ENCODE assay signal across 13 cellular contexts in genomic region chr11:83024270-83024854, GRCh38. TPM values are rescaled to one million over a fixed set of nuclear protein-coding genes. Genes with fewer than 3 reads are reported as not detected.
DNase-seq lines count a peak whose midpoint lies in the region; ATAC-seq and TF ChIP-seq lines count a peak whose summit lies in the region.
"Had no signal": no experiment of that assay in that cellular context is flagged by ENCODE, and none has a peak within 500 bp of the region (broad histone marks: within the 10 kb centered on the region; RNA-seq: fewer than 3 reads in every experiment).

No MANE protein-coding gene starts in this region.

- H3K9me3 Mint-ChIP-seq in CD8-positive, alpha-beta T cell: no peaks in the 10 kb centered on the region
- no peaks in the 10 kb centered on the region for H3K9me3 Mint-ChIP-seq in activated naive CD8-positive, alpha-beta T cell (ENCODE audit: low read depth)
- no peaks in the 10 kb centered on the region for H3K9me3 Mint-ChIP-seq in naive thymus-derived CD8-positive, alpha-beta T cell
- H3K9me3 Mint-ChIP-seq: activated naive CD4-positive, alpha-beta T cell treated with anti-CD3 and anti-CD28 coated beads for 36 hours had no signal

- no peak for TF ChIP-seq POLR2A in sigmoid colon (IDR thresholded peaks at IDR 0.05)

- H3K27me3 ChIP-seq in CD8-positive, alpha-beta T cell (ENCODE audit: insufficient read depth, low read length): no peaks in the 10 kb centered on the region
- H3K27me3 ChIP-seq in Loucy (ENCODE audit: insufficient read depth, low read length, poor library complexity, severe bottlenecking): no peaks in the 10 kb centered on the region
- no peaks in the 10 kb centered on the region for H3K27me3 ChIP-seq in mesenchymal stem cell (ENCODE audit: control insufficient read depth in 1 of 2, insufficient read depth in 1 of 2, low read length in 2 of 2)
- no peaks in the 10 kb centered on the region for H3K27me3 ChIP-seq in sigmoid colon

- no peak overlapping the region for H3K4ac ChIP-seq in mesenchymal stem cell (ENCODE audit: low read depth in 1 of 2, low read length in 2 of 2)

- no peak overlapping the region for H2AFZ ChIP-seq in Loucy (ENCODE audit: low read length)
- H2AFZ ChIP-seq in mesenchymal stem cell (ENCODE audit: low read depth, low read length): no peak overlapping the region

- H3K23ac ChIP-seq in mesenchymal stem cell (ENCODE audit: low read length in 2 of 2): no peak overlapping the region

- H3K4me3 ChIP-seq in CD8-positive, alpha-beta T cell (ENCODE audit: low read depth, low read length): no peak overlapping the region
- H3K4me3 ChIP-seq in Loucy (ENCODE audit: low read length, poor library complexity, severe bottlenecking) (no peak overlapping the region), mesenchymal stem cell (ENCODE audit: insufficient read depth in 1 of 2, low read depth in 1 of 2, low read length in 2 of 2) (no peak overlapping the region), sigmoid colon (no peak overlapping the region)

- no peak overlapping the region for H4K91ac ChIP-seq in mesenchymal stem cell (ENCODE audit: low read length)

- 93% methylated on average over 3 of the region's 3 CpGs for WGBS in mesenchymal stem cell
- 80 to 81% methylated on average over 3 of the region's 3 CpGs for WGBS in sigmoid colon, 2 donors

- H3K14ac ChIP-seq in mesenchymal stem cell (ENCODE audit: low read length in 2 of 2): no peak overlapping the region

- H3K9me3 ChIP-seq in CD8-positive, alpha-beta T cell (ENCODE audit: low read length): no peaks in the 10 kb centered on the region
- H3K9me3 ChIP-seq in Loucy (ENCODE audit: insufficient read depth, low read depth, low read length) (no peaks in the 10 kb centered on the region), mesenchymal stem cell (ENCODE audit: control insufficient read depth, low read length) (no peaks in the 10 kb centered on the region), sigmoid colon (no peaks in the 10 kb centered on the region)
- H3K9me3 ChIP-seq: SK-N-SH had no signal

- H3K36me3 Mint-ChIP-seq in CD8-positive, alpha-beta T cell: peaks cover 11% of the 10 kb centered on the region
- H3K36me3 Mint-ChIP-seq in activated naive CD8-positive, alpha-beta T cell: peaks cover 2% of the 10 kb centered on the region
- H3K36me3 Mint-ChIP-seq in naive thymus-derived CD8-positive, alpha-beta T cell: peaks cover 0 to 10% (median 7%) of the 10 kb centered on the region in 3 donors

- no peak overlapping the region for H2BK12ac ChIP-seq in mesenchymal stem cell (ENCODE audit: low read length in 2 of 2)

- no peaks in the 10 kb centered on the region for H3K27me3 Mint-ChIP-seq in CD8-positive, alpha-beta T cell (ENCODE audit: low read depth)
- H3K27me3 Mint-ChIP-seq in activated naive CD8-positive, alpha-beta T cell: no peaks in the 10 kb centered on the region
- H3K27me3 Mint-ChIP-seq in naive thymus-derived CD8-positive, alpha-beta T cell: no peaks in the 10 kb centered on the region

- no peaks in the 10 kb centered on the region for H4K20me1 ChIP-seq in Loucy (ENCODE audit: insufficient read depth, low read length, poor library complexity, severe bottlenecking)

- H3K27ac Mint-ChIP-seq in CD8-positive, alpha-beta T cell: no peak overlapping the region
- peak overlapping the region; percentile 24 for H3K27ac Mint-ChIP-seq in activated naive CD8-positive, alpha-beta T cell
- H3K27ac Mint-ChIP-seq in naive thymus-derived CD8-positive, alpha-beta T cell: peak overlapping the region in 8 of 10 donors; percentile 15 to 64 (median 40)
- H3K27ac Mint-ChIP-seq: activated naive CD4-positive, alpha-beta T cell treated with anti-CD3 and anti-CD28 coated beads for 36 hours had no signal

- H3K9ac ChIP-seq in Loucy (ENCODE audit: low read depth, low read length, poor library complexity, severe bottlenecking) (no peak overlapping the region), mesenchymal stem cell (ENCODE audit: low read length) (no peak overlapping the region)
- H3K9ac ChIP-seq: SK-N-SH had no signal

- peak overlapping the region; percentile 7 for H3K4me2 ChIP-seq in Loucy (ENCODE audit: low read depth, low read length, poor library complexity, severe bottlenecking)
- no peak overlapping the region for H3K4me2 ChIP-seq in mesenchymal stem cell (ENCODE audit: low read length, poor library complexity, severe bottlenecking)
- H3K4me2 ChIP-seq: SK-N-SH had no signal

- peaks cover 50% of the 10 kb centered on the region for H3K4me1 Mint-ChIP-seq in CD8-positive, alpha-beta T cell (ENCODE audit: low read depth)
- peaks cover 49% of the 10 kb centered on the region for H3K4me1 Mint-ChIP-seq in activated naive CD8-positive, alpha-beta T cell (ENCODE audit: low read depth)
- H3K4me1 Mint-ChIP-seq in naive thymus-derived CD8-positive, alpha-beta T cell: peaks cover 23 to 67% (median 59%) of the 10 kb centered on the region in 4 donors

- H3K79me2 ChIP-seq in Loucy (ENCODE audit: insufficient read depth, low read length): no peaks in the 10 kb centered on the region

- no peaks in the 10 kb centered on the region for H3K9me2 ChIP-seq in Loucy (replicated peaks; ENCODE audit: low read depth, low read length)
- H3K9me2 ChIP-seq: SK-N-SH had no signal

- H3K27ac ChIP-seq in CD8-positive, alpha-beta T cell (ENCODE audit: low read depth, low read length): no peak overlapping the region
- H3K27ac ChIP-seq in mesenchymal stem cell (ENCODE audit: low read length, poor library complexity, severe bottlenecking): no peak overlapping the region
- no peak overlapping the region for H3K27ac ChIP-seq in sigmoid colon

- TF ChIP-seq EP300 in sigmoid colon (IDR thresholded peaks at IDR 0.05): no peak

- peak overlapping the region; percentile 2 for H3K4me3 Mint-ChIP-seq in CD8-positive, alpha-beta T cell
- H3K4me3 Mint-ChIP-seq in activated naive CD8-positive, alpha-beta T cell: peak overlapping the region; percentile 11
- H3K4me3 Mint-ChIP-seq in naive thymus-derived CD8-positive, alpha-beta T cell: peak overlapping the region in 8 of 10 donors; percentile 8 to 46 (median 32)
- H3K4me3 Mint-ChIP-seq: activated naive CD4-positive, alpha-beta T cell treated with anti-CD3 and anti-CD28 coated beads for 36 hours had no signal

- H2AK5ac ChIP-seq in mesenchymal stem cell (ENCODE audit: low read length, severe bottlenecking): no peak overlapping the region

- H3K79me1 ChIP-seq in mesenchymal stem cell (replicated peaks; ENCODE audit: low read length, poor library complexity, severe bottlenecking): peaks cover 42% of the 10 kb centered on the region

- ATAC-seq in CD8-positive, alpha-beta T cell: no peak
- ATAC-seq in naive thymus-derived CD8-positive, alpha-beta T cell: peak; percentile 30 to 47
- ATAC-seq in GM19035 (IDR thresholded peaks at IDR 0.05; ENCODE audit: unreplicated experiment): no peak

- no peak overlapping the region for H3K18ac ChIP-seq in mesenchymal stem cell (ENCODE audit: low read depth in 1 of 2, low read length in 2 of 2)

- no peak overlapping the region for H2BK5ac ChIP-seq in mesenchymal stem cell (ENCODE audit: low read depth, low read length, poor library complexity, severe bottlenecking)

- peaks cover 17% of the 10 kb centered on the region for H3K4me1 ChIP-seq in CD8-positive, alpha-beta T cell (ENCODE audit: insufficient read depth, low read length)
- H3K4me1 ChIP-seq in Loucy (ENCODE audit: insufficient read depth, low read length, poor library complexity, severe bottlenecking): peaks cover 13% of the 10 kb centered on the region
- H3K4me1 ChIP-seq in mesenchymal stem cell (ENCODE audit: control insufficient read depth, insufficient read depth, low read depth, low read length): peaks cover 12% of the 10 kb centered on the region
- peaks cover 0 to 74% (median 56%) of the 10 kb centered on the region in 4 donors for H3K4me1 ChIP-seq in sigmoid colon

- no peak overlapping the region for H2BK120ac ChIP-seq in mesenchymal stem cell (ENCODE audit: low read depth, low read length)

- POLR2A ChIA-PET in CD8-positive, alpha-beta T cell (lab: Charles Lee): interaction anchor here (1.5 kb wide), 1 partner anchor 9 kb away, joined by 3 read pairs; no protein-coding TSS in a partner anchor
- POLR2A ChIA-PET in naive thymus-derived CD8-positive, alpha-beta T cell (lab: Charles Lee): interaction anchor here (0.6 to 2.2 kb wide), 3 partner anchors 10 to 132 kb away, joined by 3 to 6 read pairs (median 3); partner anchors contain the start of gene PCF11

- no peaks in the 10 kb centered on the region for H3F3A ChIP-seq in Loucy (ENCODE audit: low read depth)

- H4K8ac ChIP-seq in mesenchymal stem cell (ENCODE audit: low read length): no peak overlapping the region

- no peak overlapping the region for H2BK15ac ChIP-seq in mesenchymal stem cell (ENCODE audit: low read depth, poor library complexity, severe bottlenecking)

- H3K36me3 ChIP-seq in CD8-positive, alpha-beta T cell (ENCODE audit: insufficient read depth, low read length): no peaks in the 10 kb centered on the region
- no peaks in the 10 kb centered on the region for H3K36me3 ChIP-seq in Loucy (ENCODE audit: insufficient read depth, low read length)
- peaks cover 3 to 7% of the 10 kb centered on the region in 2 experiments for H3K36me3 ChIP-seq in mesenchymal stem cell (ENCODE audit: control insufficient read depth in 1 of 2, insufficient read depth in 2 of 2, low read depth in 1 of 2, low read length in 2 of 2)
- no peaks in the 10 kb centered on the region for H3K36me3 ChIP-seq in sigmoid colon

- no peak for TF ChIP-seq CTCF in CD8-positive, alpha-beta T cell (IDR thresholded peaks at IDR 0.05)
- TF ChIP-seq CTCF in Loucy (conservative IDR thresholded peaks at IDR 0.05; ENCODE audit: low read length) (no peak), sigmoid colon (IDR thresholded peaks at IDR 0.05) (no peak)

- no peak for DNase-seq in CD8-positive, alpha-beta T cell
- peak in 2 of 10 donors; percentile 2 to 15 for DNase-seq in naive thymus-derived CD8-positive, alpha-beta T cell
- DNase-seq in mesenchymal stem cell: no peak
- no peak for DNase-seq in sigmoid colon
- DNase-seq in T-helper 1 cell: no peak
- DNase-seq: activated CD4-positive, alpha-beta T cell treated with anti-CD3 and anti-CD28 coated beads for 48 hours; activated naive CD4-positive, alpha-beta T cell treated with anti-CD3 and anti-CD28 coated beads for 36 hours; kidney; NCI-H2171 treated with DMSO at 0.1 percent for 48 hours; SK-N-SH had no signal

- CTCF ChIA-PET in CD8-positive, alpha-beta T cell (lab: Charles Lee): interaction anchor here (0.9 kb wide), 1 partner anchor 28 kb away, joined by 4 read pairs; no protein-coding TSS in a partner anchor

- intact Hi-C loops in CD8-positive, alpha-beta T cell (cut with DNase I, micrococcal nuclease): no loop called here
- intact Hi-C loops in sigmoid colon (cut with DNase I): no loop called here

RNA-seq across cellular contexts. Expression of gene RAB30, which starts 47.3 kb away (rescaled TPM):
- total RNA-seq in CD8-positive, alpha-beta T cell: 100 to 1,000 TPM; 125 to 134 TPM
- 10 to 100 TPM; 28.1 to 35.5 TPM for total RNA-seq in naive thymus-derived CD8-positive, alpha-beta T cell
- polyA plus RNA-seq in naive thymus-derived CD8-positive, alpha-beta T cell: 10 to 100 TPM; 10.7 to 17.4 (median 12.8) TPM
- 5.8 TPM for polyA plus RNA-seq in mesenchymal stem cell (2013, experiment 1 of 2)
- 5.6 TPM for polyA plus RNA-seq in mesenchymal stem cell (2013, experiment 2 of 2)
- 10 to 100 TPM; 22.2 to 29.9 (median 26.3) TPM for total RNA-seq in sigmoid colon
- polyA plus RNA-seq in sigmoid colon: 10 to 100 TPM in 2 of 3 donors, 1 to 10 TPM in 1; 6.0 to 27.7 (median 12.4) TPM

Comparison
In these comparisons a context has a peak if more than half of its experiments do, and no peak if none do; other contexts are left out.
1. ATAC-seq: peak in naive thymus-derived CD8-positive, alpha-beta T cell (2 of 2); none in CD8-positive, alpha-beta T cell (single experiment) and GM19035 (single experiment).
2. Peak in every context shown above with its lines, with median percentiles within 50 percentile points of each other: H3K4me3 Mint-ChIP-seq.